ENCODE assay signal across 7 cellular contexts in genomic region chr3:77553240-77553639, GRCh38.
"Had no signal": no experiment of that assay in that cellular context is flagged by ENCODE, and none has a peak within 500 bp of the region (broad histone marks: within the 10 kb centered on the region; RNA-seq: fewer than 3 reads in every experiment).

No MANE protein-coding gene starts in this region.

- H3K4me1 Mint-ChIP-seq: IgD-negative memory B cell had no signal

- H3K27ac Mint-ChIP-seq: IgD-negative memory B cell had no signal

- ATAC-seq: K562 had no signal

- H3K27me3 Mint-ChIP-seq: IgD-negative memory B cell had no signal

- H3K4me3 Mint-ChIP-seq: IgD-negative memory B cell had no signal

- FAIRE-seq: HTR-8/SVneo, K562 had no signal

- DNase-seq: IMR-90, KBM-7, KG1 had no signal

- H3K36me3 Mint-ChIP-seq: IgD-negative memory B cell had no signal

- H3K4me3 ChIP-seq: K562 had no signal

- H3K27ac ChIP-seq: HL-60 had no signal
